14 cellular contexts compared by ENCODE assay signal in genomic region chr6:26034901-26035300, GRCh38. TPM values are rescaled to one million over a fixed set of nuclear protein-coding genes. Genes with fewer than 3 reads are reported as not detected.
DNase-seq lines count a peak whose midpoint lies in the region; ATAC-seq and TF ChIP-seq lines count a peak whose summit lies in the region.
"Had no signal": no experiment of that assay in that cellular context is flagged by ENCODE, and none has a peak within 500 bp of the region (broad histone marks: within the 10 kb centered on the region; RNA-seq: fewer than 3 reads in every experiment).

No MANE protein-coding gene starts in this region.

- intact Hi-C loops in activated T-helper 2 cell treated with anti-CD3 and anti-CD28 coated beads, Interferon-gamma antibody, Interleukin-2, Interleukin-4, amounts not matched to agents 10 μg/mL and 5 μg/mL and 100 μg/mL, durations not matched to agents 14 hours and 24 hours and 36 hours (cut with micrococcal nuclease): loop anchor here (5.0 kb wide), 1 partner anchor 1777 kb away; a partner anchor contains a TSS
- intact Hi-C loops in natural killer cell (cut with micrococcal nuclease): no loop called here

- H3K4me3 ChIP-seq in CD8-positive, alpha-beta memory T cell (ENCODE audit: low read length): no peak overlapping the region
- peak overlapping the region; percentile 73; the same call in 1 of the 2 replicates for H3K4me3 ChIP-seq in HUES6 (ENCODE audit: low read depth, low read length)
- H3K4me3 ChIP-seq: mucosa of descending colon, right atrium auricular region had no signal

- no peak for TF ChIP-seq CTCF in natural killer cell (IDR thresholded peaks at IDR 0.05)

- H3K9me3 ChIP-seq in CD8-positive, alpha-beta memory T cell (ENCODE audit: low read length): no peaks in the 10 kb centered on the region
- H3K9me3 ChIP-seq in HUES6 (ENCODE audit: control insufficient read depth, insufficient read depth, low read depth, low read length): no peaks in the 10 kb centered on the region
- H3K9me3 ChIP-seq: mucosa of descending colon, right atrium auricular region had no signal

- no peaks in the 10 kb centered on the region for H3K27me3 ChIP-seq in CD8-positive, alpha-beta memory T cell (ENCODE audit: insufficient read depth, low read length, poor library complexity, severe bottlenecking)
- H3K27me3 ChIP-seq in HUES6 (ENCODE audit: control insufficient read depth, insufficient read depth, low read length): no peaks in the 10 kb centered on the region
- H3K27me3 ChIP-seq: right atrium auricular region had no signal

- H3K9me3 Mint-ChIP-seq in CD8-positive, alpha-beta memory T cell: no peaks in the 10 kb centered on the region
- no peaks in the 10 kb centered on the region for H3K9me3 Mint-ChIP-seq in activated T-helper 2 cell treated with anti-CD3 and anti-CD28 coated beads, Interferon-gamma antibody, Interleukin-2, Interleukin-4, amounts not matched to agents 10 μg/mL and 5 μg/mL and 100 μg/mL, durations not matched to agents 14 hours and 24 hours and 36 hours
- H3K9me3 Mint-ChIP-seq in natural killer cell: no peaks in the 10 kb centered on the region

- DNase-seq in CD8-positive, alpha-beta memory T cell: no peak
- DNase-seq in activated T-helper 2 cell treated with anti-CD3 and anti-CD28 coated beads, Interferon-gamma antibody, Interleukin-2, Interleukin-4, amounts not matched to agents 10 μg/mL and 5 μg/mL and 100 μg/mL, durations not matched to agents 14 hours and 24 hours and 36 hours (ENCODE audit: low spot score): no peak
- no peak for DNase-seq in natural killer cell
- DNase-seq in SW480 (ENCODE audit: low spot score): no peak
- DNase-seq in epidermal melanocyte (ENCODE audit: insufficient read length, low spot score): no peak
- DNase-seq: activated CD4-positive, CD25-positive, alpha-beta regulatory T cell treated with anti-CD3 and anti-CD28 coated beads, Interleukin-2, amount 50 U/mL, for 72 hours; activated naive CD4-positive, alpha-beta T cell treated with Interleukin-2 at 50 U/mL for 16 hours; DMS79 treated with DMSO at 0.1 percent for 48 hours; mucosa of descending colon; MV-4-11 had no signal

- H3K27ac ChIP-seq in CD8-positive, alpha-beta memory T cell (ENCODE audit: low read depth, low read length): peak overlapping the region; percentile 85
- peak overlapping the region; percentile 93 for H3K27ac ChIP-seq in HUES6 (ENCODE audit: low read depth, low read length)

- peaks cover 34 to 45% (median 37%) of the 10 kb centered on the region in 3 donors for H3K4me1 Mint-ChIP-seq in CD8-positive, alpha-beta memory T cell
- peaks cover 48% of the 10 kb centered on the region for H3K4me1 Mint-ChIP-seq in activated T-helper 2 cell treated with anti-CD3 and anti-CD28 coated beads, Interferon-gamma antibody, Interleukin-2, Interleukin-4, amounts not matched to agents 10 μg/mL and 5 μg/mL and 100 μg/mL, durations not matched to agents 14 hours and 24 hours and 36 hours (ENCODE audit: low read depth)
- peaks cover 40 to 41% of the 10 kb centered on the region in 2 donors for H3K4me1 Mint-ChIP-seq in natural killer cell

- H3K4me1 ChIP-seq in CD8-positive, alpha-beta memory T cell (ENCODE audit: insufficient read depth, low read length): peaks cover 24% of the 10 kb centered on the region
- H3K4me1 ChIP-seq in HUES6 (ENCODE audit: control insufficient read depth, insufficient read depth, low read length): peaks cover 20% of the 10 kb centered on the region

- H3K9ac ChIP-seq in HUES6 (ENCODE audit: low read length): peak overlapping the region; percentile 95

- POLR2A ChIA-PET in CD8-positive, alpha-beta memory T cell (lab: Charles Lee): interaction anchor here (1.1 to 12.1 kb wide), 2 partner anchors 10 to 14 kb away, joined by 3 to 326 read pairs; a partner anchor contains a TSS

- H3K27ac Mint-ChIP-seq in CD8-positive, alpha-beta memory T cell: peak overlapping the region in 2 of 8 donors; percentile 39 to 99
- peak overlapping the region; percentile 98 for H3K27ac Mint-ChIP-seq in activated T-helper 2 cell treated with anti-CD3 and anti-CD28 coated beads, Interferon-gamma antibody, Interleukin-2, Interleukin-4, amounts not matched to agents 10 μg/mL and 5 μg/mL and 100 μg/mL, durations not matched to agents 14 hours and 24 hours and 36 hours
- H3K27ac Mint-ChIP-seq in natural killer cell: peak overlapping the region; percentile 94 to 99

- no peaks in the 10 kb centered on the region for H3K36me3 ChIP-seq in CD8-positive, alpha-beta memory T cell (ENCODE audit: insufficient read depth, low read length)
- no peaks in the 10 kb centered on the region for H3K36me3 ChIP-seq in HUES6 (ENCODE audit: control insufficient read depth, insufficient read depth, low read length)
- H3K36me3 ChIP-seq: right atrium auricular region had no signal

- H3K36me3 Mint-ChIP-seq in CD8-positive, alpha-beta memory T cell: peaks cover 0 to 5% (median 1%) of the 10 kb centered on the region in 3 donors
- no peaks in the 10 kb centered on the region for H3K36me3 Mint-ChIP-seq in activated T-helper 2 cell treated with anti-CD3 and anti-CD28 coated beads, Interferon-gamma antibody, Interleukin-2, Interleukin-4, amounts not matched to agents 10 μg/mL and 5 μg/mL and 100 μg/mL, durations not matched to agents 14 hours and 24 hours and 36 hours (ENCODE audit: low read depth)
- no peaks in the 10 kb centered on the region for H3K36me3 Mint-ChIP-seq in natural killer cell

- H3K27me3 Mint-ChIP-seq in CD8-positive, alpha-beta memory T cell: no peaks in the 10 kb centered on the region
- H3K27me3 Mint-ChIP-seq in activated T-helper 2 cell treated with anti-CD3 and anti-CD28 coated beads, Interferon-gamma antibody, Interleukin-2, Interleukin-4, amounts not matched to agents 10 μg/mL and 5 μg/mL and 100 μg/mL, durations not matched to agents 14 hours and 24 hours and 36 hours (ENCODE audit: low read depth): no peaks in the 10 kb centered on the region
- H3K27me3 Mint-ChIP-seq in natural killer cell (ENCODE audit: low read depth in 2 of 2): no peaks in the 10 kb centered on the region

- ATAC-seq in natural killer cell (no peak), HG02885 (IDR thresholded peaks at IDR 0.05; ENCODE audit: poor library complexity, unreplicated experiment) (no peak)
- ATAC-seq: mucosa of descending colon, Right ventricle myocardium inferior had no signal

- CTCF ChIA-PET in CD8-positive, alpha-beta memory T cell (lab: Charles Lee): interaction anchor here (5.3 to 10.9 kb wide), 2 partner anchors 9 to 13 kb away, joined by 67 to 173 read pairs; a partner anchor contains a TSS

- H3K4me3 Mint-ChIP-seq in CD8-positive, alpha-beta memory T cell: peak overlapping the region in 5 of 7 donors; percentile 16 to 97 (median 95)
- peak overlapping the region; percentile 28 for H3K4me3 Mint-ChIP-seq in activated T-helper 2 cell treated with anti-CD3 and anti-CD28 coated beads, Interferon-gamma antibody, Interleukin-2, Interleukin-4, amounts not matched to agents 10 μg/mL and 5 μg/mL and 100 μg/mL, durations not matched to agents 14 hours and 24 hours and 36 hours (ENCODE audit: low read depth)
- H3K4me3 Mint-ChIP-seq in natural killer cell: no peak overlapping the region

RNA-seq across cellular contexts. Expression of gene HFE, which starts 52.3 kb away (rescaled TPM):
- total RNA-seq in CD8-positive, alpha-beta memory T cell: 1 to 10 TPM in 1 of 2 experiments, under 1 TPM in 1; 0.37 to 1.1 TPM
- polyA plus RNA-seq in CD8-positive, alpha-beta memory T cell: 4.8 TPM
- 0.32 and 0.39 TPM in 2 replicates for total RNA-seq in activated T-helper 2 cell treated with anti-CD3 and anti-CD28 coated beads, Interferon-gamma antibody, Interleukin-2, Interleukin-4, amounts not matched to agents 10 μg/mL and 5 μg/mL and 100 μg/mL, durations not matched to agents 14 hours and 24 hours and 36 hours
- 1 to 10 TPM; 1.5 to 2.3 (median 1.8) TPM for total RNA-seq in natural killer cell
